Comparison of ENCODE assay signal across 23 cellular contexts in the genomic region with DNA sequence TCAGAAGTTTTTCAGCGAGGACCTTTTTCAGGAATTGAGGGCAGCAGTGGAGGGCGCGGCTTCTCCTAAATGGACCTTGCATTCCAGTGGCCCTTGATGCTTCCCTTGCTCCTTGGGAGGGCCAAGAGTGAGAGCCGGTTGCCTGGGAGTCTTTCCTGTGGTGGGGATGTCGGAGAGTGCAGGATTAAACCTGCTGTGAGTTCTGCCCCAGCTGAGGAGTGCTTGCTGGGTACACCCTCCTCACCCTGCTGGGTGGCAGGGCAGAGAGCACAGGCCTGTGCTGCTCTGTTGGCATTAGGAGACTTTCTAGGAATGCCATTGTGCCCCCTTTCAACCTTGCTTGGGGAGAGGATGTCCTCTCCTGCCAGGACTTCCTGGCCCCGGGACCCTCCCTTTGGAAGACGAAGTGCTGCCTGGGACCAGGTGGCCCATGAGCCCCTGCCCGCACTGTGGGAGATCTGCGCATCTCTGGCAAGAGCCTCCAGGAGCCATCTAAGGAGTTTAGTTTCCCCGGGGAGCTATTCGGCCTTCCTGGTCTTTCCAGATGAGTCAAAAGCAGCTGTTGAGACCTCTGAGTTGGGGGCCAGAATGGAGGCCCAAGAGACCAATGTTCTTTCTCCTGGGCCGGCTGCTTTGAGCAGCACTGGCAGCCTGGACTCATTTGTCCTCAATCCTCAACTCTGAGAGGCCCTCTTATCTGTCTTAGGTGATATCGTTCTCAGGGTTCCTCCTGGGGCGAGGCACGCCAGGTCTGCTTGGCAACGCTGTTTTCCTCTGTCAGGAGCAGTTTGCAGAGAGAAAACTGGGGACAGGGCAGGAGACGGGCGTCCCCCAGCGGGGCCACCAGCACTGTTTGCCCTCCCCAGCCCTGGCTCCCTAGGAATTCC. TPM values are rescaled to one million over a fixed set of nuclear protein-coding genes. Genes with fewer than 3 reads are reported as not detected.
DNase-seq lines count a peak whose midpoint lies in the region; ATAC-seq and TF ChIP-seq lines count a peak whose summit lies in the region.
"Had no signal": no experiment of that assay in that cellular context is flagged by ENCODE, and none has a peak within 500 bp of the region (broad histone marks: within the 10 kb centered on the region; RNA-seq: fewer than 3 reads in every experiment).

No MANE protein-coding gene starts in this region.

- peaks cover 16% of the 10 kb centered on the region for H4K20me1 ChIP-seq in GM23338 (replicated peaks; ENCODE audit: insufficient read depth)

- H3K9me3 Mint-ChIP-seq in GM23338 = no peaks in the 10 kb centered on the region
- H3K9me3 Mint-ChIP-seq in WTC11 = no peaks in the 10 kb centered on the region
- H3K9me3 Mint-ChIP-seq in stimulated activated effector memory CD8-positive, alpha-beta T cell treated with anti-CD3 and anti-CD28 coated beads, Interleukin-12 subunit alpha, Interleukin-12 subunit beta, amount 100 ng/mL, for 72 hours = no peaks in the 10 kb centered on the region
- H3K9me3 Mint-ChIP-seq: CD4-positive, alpha-beta memory T cell; nephron had no signal

- H3K27me3 ChIP-seq in GM23338 (ENCODE audit: insufficient read depth) = peaks cover 6% of the 10 kb centered on the region; the same call in 1 of the 2 replicates
- no peaks in the 10 kb centered on the region for H3K27me3 ChIP-seq in lung (ENCODE audit: control insufficient read depth, insufficient read depth)

- CTCF ChIA-PET in WTC11 (lab: Charles Lee) = interaction anchor here (0.9 to 1.3 kb wide), 4 partner anchors 15 to 102 kb away, joined by 3 to 6 read pairs (median 4); a partner anchor contains a TSS

- no peak overlapping the region for H2AFZ ChIP-seq in GM23338

- H3K9me2 ChIP-seq in GM23338 (ENCODE audit: insufficient read depth) = no peaks in the 10 kb centered on the region

- H3K4me3 Mint-ChIP-seq in GM23338 (no peak overlapping the region), WTC11 (no peak overlapping the region)
- no peak overlapping the region for H3K4me3 Mint-ChIP-seq in stimulated activated effector memory CD8-positive, alpha-beta T cell treated with anti-CD3 and anti-CD28 coated beads, Interleukin-12 subunit alpha, Interleukin-12 subunit beta, amount 100 ng/mL, for 72 hours
- H3K4me3 Mint-ChIP-seq: CD4-positive, alpha-beta memory T cell; nephron had no signal

- ATAC-seq in GM23338 = no peak
- no peak for ATAC-seq in WTC11
- peak; percentile 14 for ATAC-seq in lung (ENCODE audit: insufficient read depth, low FRiP score)
- no peak for ATAC-seq in stimulated activated effector memory CD8-positive, alpha-beta T cell treated with anti-CD3 and anti-CD28 coated beads, Interleukin-12 subunit alpha, Interleukin-12 subunit beta, amount 100 ng/mL, for 72 hours
- ATAC-seq in GM21576 (IDR thresholded peaks at IDR 0.05; ENCODE audit: unreplicated experiment) = no peak
- ATAC-seq: K562 had no signal

- H3K27me3 Mint-ChIP-seq in GM23338 (ENCODE audit: insufficient read depth, low read depth, poor library complexity) = peaks cover 24% of the 10 kb centered on the region
- H3K27me3 Mint-ChIP-seq in WTC11 (ENCODE audit: low read depth) = 0 out of 2 replicates have a peak, but pooled peaks cover 3% of the 10 kb centered on the region
- H3K27me3 Mint-ChIP-seq: CD4-positive, alpha-beta memory T cell had no signal

- H3K4me1 Mint-ChIP-seq in GM23338 (peaks cover 23% of the 10 kb centered on the region), WTC11 (peaks cover 18% of the 10 kb centered on the region)
- H3K4me1 Mint-ChIP-seq in stimulated activated effector memory CD8-positive, alpha-beta T cell treated with anti-CD3 and anti-CD28 coated beads, Interleukin-12 subunit alpha, Interleukin-12 subunit beta, amount 100 ng/mL, for 72 hours = peaks cover 36% of the 10 kb centered on the region

- H3K9me3 ChIP-seq in lung (ENCODE audit: control insufficient read depth in 2 of 2, insufficient read depth in 1 of 2, low read length in 1 of 2) = no peaks in the 10 kb centered on the region
- H3K9me3 ChIP-seq: prostate gland had no signal

- H3K27ac ChIP-seq in GM23338 (ENCODE audit: low read depth) (0 out of 2 replicates have a peak overlapping the region, but pooled peaks have one; percentile 63), lung (ENCODE audit: low read depth in 1 of 2, low read length in 1 of 2) (peak overlapping the region in 1 of 2 donors; percentile 89)
- H3K27ac ChIP-seq: prostate gland had no signal

- peaks cover 20% of the 10 kb centered on the region for H3K79me2 ChIP-seq in GM23338 (replicated peaks; ENCODE audit: insufficient read depth)

- H3K4me1 ChIP-seq in GM23338 (ENCODE audit: insufficient read depth) (peaks cover 9% of the 10 kb centered on the region; the same call in 1 of the 2 replicates), lung (ENCODE audit: control insufficient read depth in 2 of 2, insufficient read depth in 2 of 2, low read length in 2 of 2) (peaks cover 0 to 6% of the 10 kb centered on the region in 2 donors)

- no peaks in the 10 kb centered on the region for H3K36me3 ChIP-seq in GM23338 (ENCODE audit: insufficient read depth)
- peaks cover 0 to 4% of the 10 kb centered on the region in 2 donors for H3K36me3 ChIP-seq in lung (ENCODE audit: control insufficient read depth in 2 of 2, insufficient read depth in 2 of 2, low read length in 2 of 2)
- H3K36me3 ChIP-seq: prostate gland had no signal

- POLR2A ChIA-PET in WTC11 (lab: Charles Lee) = no interaction called here

- 72 to 86% methylated on average over 19 of the region's 19 CpGs for WGBS in lung, 2 donors

- no peak for DNase-seq in GM23338 (ENCODE audit: low spot score)
- DNase-seq in WTC11 (ENCODE audit: low spot score) = no peak
- DNase-seq in lung (ENCODE audit: low spot score) = peak; percentile 43
- no peak for DNase-seq in stimulated activated effector memory CD8-positive, alpha-beta T cell treated with anti-CD3 and anti-CD28 coated beads, Interleukin-12 subunit alpha, Interleukin-12 subunit beta, amount 100 ng/mL, for 72 hours (ENCODE audit: low spot score in 2 of 2)
- no peak for DNase-seq in NCI-H1694 (lab: John Stamatoyannopoulos, UW)
- no peak for DNase-seq in SW 1271 (lab: John Stamatoyannopoulos, UW)
- no peak for DNase-seq in LoVo (ENCODE audit: low spot score)
- DNase-seq: activated CD4-positive, alpha-beta T cell treated with anti-CD3 and anti-CD28 coated beads, Interleukin-2, amount 50 U/mL, for 1 hour; activated naive CD4-positive, alpha-beta T cell; aorta; CD4-positive, alpha-beta memory T cell; DMS79; effector CD8-positive, alpha-beta T cell; head of caudate nucleus; NCI-H2081; NCI-H524 treated with DMSO at 0.1 percent for 48 hours; Right ventricle myocardium superior; stimulated activated CD4-positive, alpha-beta T cell treated with anti-CD3 and anti-CD28 coated beads, Interleukin-4, amount 100 ng/mL, for 24 hours; T-helper 1 cell had no signal

- TF ChIP-seq CTCF in GM23338 (conservative IDR thresholded peaks at IDR 0.05; ENCODE audit: low read depth in 2 of 2) (no peak), WTC11 (IDR thresholded peaks at IDR 0.05) (no peak), lung (IDR thresholded peaks at IDR 0.05; ENCODE audit: control extremely low read depth, extremely low read depth) (no peak)

- H3K36me3 Mint-ChIP-seq in GM23338 (ENCODE audit: low read depth) = peaks cover 5% of the 10 kb centered on the region; the same call in 2 of the 3 replicates
- H3K36me3 Mint-ChIP-seq in WTC11 = peaks cover 8% of the 10 kb centered on the region
- H3K36me3 Mint-ChIP-seq in stimulated activated effector memory CD8-positive, alpha-beta T cell treated with anti-CD3 and anti-CD28 coated beads, Interleukin-12 subunit alpha, Interleukin-12 subunit beta, amount 100 ng/mL, for 72 hours = peaks cover 36% of the 10 kb centered on the region

- H3K27ac Mint-ChIP-seq in GM23338 = peak overlapping the region; percentile 48; the same call in 1 of the 2 replicates
- H3K27ac Mint-ChIP-seq in WTC11 = peak overlapping the region; percentile 45; the same call in 1 of the 2 replicates
- peak overlapping the region; percentile 43 for H3K27ac Mint-ChIP-seq in stimulated activated effector memory CD8-positive, alpha-beta T cell treated with anti-CD3 and anti-CD28 coated beads, Interleukin-12 subunit alpha, Interleukin-12 subunit beta, amount 100 ng/mL, for 72 hours
- H3K27ac Mint-ChIP-seq: nephron had no signal

- H3K4me2 ChIP-seq in GM23338 = no peak overlapping the region

- H3K4me3 ChIP-seq in GM23338 = no peak overlapping the region
- no peak overlapping the region for H3K4me3 ChIP-seq in lung
- H3K4me3 ChIP-seq: K562, prostate gland had no signal

- peaks cover 8% of the 10 kb centered on the region; the same call in 1 of the 2 replicates for H3F3A ChIP-seq in GM23338 (replicated peaks; ENCODE audit: low read depth)

TF ChIP-seq in GM23338, 12 proteins besides CTCF, POLR2A, EP300 and RAD21:
- TF ChIP-seq CREB1 (CRISPR knock-in tag; IDR thresholded peaks at IDR 0.05; ENCODE audit: low read depth) = no peak

TF ChIP-seq in WTC11, 78 proteins besides CTCF, POLR2A, EP300 and RAD21 (continues in another document):
- no peak for TF ChIP-seq CREB1 (CRISPR knock-in tag; IDR thresholded peaks at IDR 0.05)

RNA-seq across cellular contexts. Expression of a gene that starts 5.6 kb away (rescaled TPM):
- 63.9 and 78.5 TPM in 2 replicates for total RNA-seq in GM23338 (2014; rRNA removed; shearing (Covaris generic))
- polyA plus RNA-seq in GM23338 (2016; fragmentation: Nextera tagmentation; extraction: Ambion mirVana) (62.5 and 71.9 TPM in 2 replicates), lung (100 to 1,000 TPM in 1 of 2 donors, 10 to 100 TPM in 1; 80.5 to 195 TPM)
- total RNA-seq in WTC11 (2021) (94.3 to 103 TPM (median 97.0 TPM) in 3 replicates), lung (100 to 1,000 TPM; 103 to 199 TPM)

RNA-seq across cellular contexts. Expression of a gene that starts 14.8 kb away (rescaled TPM):
- 61.9 and 62.5 TPM in 2 replicates for total RNA-seq in GM23338 (2014; rRNA removed; shearing (Covaris generic))
- polyA plus RNA-seq in GM23338 (2016; fragmentation: Nextera tagmentation; extraction: Ambion mirVana) (45.9 and 48.2 TPM in 2 replicates), lung (10 to 100 TPM; 20.9 to 36.5 TPM)
- total RNA-seq in WTC11 (2021) (47.8 to 53.4 TPM (median 51.5 TPM) in 3 replicates), lung (10 to 100 TPM; 18.4 to 22.4 TPM)

RNA-seq across cellular contexts. Expression of a gene that starts 15.7 kb away (rescaled TPM):
- 17.7 and 21.5 TPM in 2 replicates for total RNA-seq in GM23338 (2014; rRNA removed; shearing (Covaris generic))
- 4.7 and 4.9 TPM in 2 replicates for polyA plus RNA-seq in GM23338 (2016; fragmentation: Nextera tagmentation; extraction: Ambion mirVana)
- 31.3 to 32.2 TPM (median 31.9 TPM) in 3 replicates for total RNA-seq in WTC11 (2021)
- 10 to 100 TPM; 44.1 to 81.5 TPM for total RNA-seq in lung
- polyA plus RNA-seq in lung = 10 to 100 TPM; 22.3 to 26.1 TPM
- polyA plus RNA-seq: CD4-positive, alpha-beta memory T cell had no signal

RNA-seq across cellular contexts. Expression of a gene that starts 56.5 kb away (rescaled TPM):
- 7.2 and 12.4 TPM in 2 replicates for total RNA-seq in GM23338 (2014; rRNA removed; shearing (Covaris generic))
- polyA plus RNA-seq in GM23338 (2016; fragmentation: Nextera tagmentation; extraction: Ambion mirVana) (3.8 and 6.6 TPM in 2 replicates), lung (100 to 1,000 TPM in 1 of 2 donors, 10 to 100 TPM in 1; 84.5 to 141 TPM)
- total RNA-seq in WTC11 (2021) (35.6 to 51.1 TPM (median 51.0 TPM) in 3 replicates), lung (100 to 1,000 TPM; 194 to 197 TPM)
